8 cellular contexts compared by ENCODE assay signal in genomic region chr20:31602779-31603441, GRCh38. TPM values are rescaled to one million over a fixed set of nuclear protein-coding genes. Genes with fewer than 3 reads are reported as not detected.
DNase-seq lines count a peak whose midpoint lies in the region; ATAC-seq and TF ChIP-seq lines count a peak whose summit lies in the region.

No MANE protein-coding gene starts in this region.

- H3K36me3 Mint-ChIP-seq in naive thymus-derived CD8-positive, alpha-beta T cell = no peaks in the 10 kb centered on the region

- POLR2A ChIA-PET in RWPE1 (lab: Yijun Ruan, JAX; ENCODE audit: low non-redundant PET) = interaction anchor here (0.9 to 1.2 kb wide), 6 partner anchors 10 to 36 kb away, joined by 5 to 8 read pairs (median 6); no protein-coding TSS in a partner anchor
- POLR2A ChIA-PET in naive thymus-derived CD8-positive, alpha-beta T cell (lab: Charles Lee) = interaction anchor here (1.1 kb wide), 1 partner anchor 10 kb away, joined by 4 read pairs; no protein-coding TSS in a partner anchor

- H3K27me3 Mint-ChIP-seq in naive thymus-derived CD8-positive, alpha-beta T cell = peaks cover 9 to 46% (median 19%) of the 10 kb centered on the region in 5 donors

- peaks cover 0 to 2% (median 0%) of the 10 kb centered on the region in 9 donors for H3K9me3 Mint-ChIP-seq in naive thymus-derived CD8-positive, alpha-beta T cell

- peak overlapping the region in 9 of 10 donors; percentile 5 to 76 (median 61) for H3K4me3 Mint-ChIP-seq in naive thymus-derived CD8-positive, alpha-beta T cell

- H3K27ac ChIP-seq in RWPE1 = peak overlapping the region; percentile 86

- peaks cover 15 to 34% (median 23%) of the 10 kb centered on the region in 4 donors for H3K4me1 Mint-ChIP-seq in naive thymus-derived CD8-positive, alpha-beta T cell

- peak overlapping the region in 3 of 10 donors; percentile 25 to 50 (median 29) for H3K27ac Mint-ChIP-seq in naive thymus-derived CD8-positive, alpha-beta T cell

- ATAC-seq in HG02885 (IDR thresholded peaks at IDR 0.05; ENCODE audit: poor library complexity, unreplicated experiment) = peak; percentile 75
- ATAC-seq in naive thymus-derived CD8-positive, alpha-beta T cell = no peak

- H3K4me3 ChIP-seq in astrocyte of the cerebellum (ENCODE audit: low read depth, low read length) = no peak overlapping the region

- CTCF ChIA-PET in RWPE1 (lab: Yijun Ruan, JAX) = interaction anchor here (0.8 to 1.0 kb wide), 5 partner anchors 10 to 46 kb away, joined by 3 to 5 read pairs (median 5); no protein-coding TSS in a partner anchor

- in situ Hi-C loops in astrocyte of the cerebellum (cut with HindIII; ENCODE audit: low sequenced_read_pairs) = no loop called here

- DNase-seq in activated T-cell treated with anti-CD3 and anti-CD28 coated beads for 24 hours (ENCODE audit: low read depth) (peak; percentile 12), activated T-cell treated with anti-CD3 and anti-CD28 coated beads for 4 hours (no peak), RWPE1 (ENCODE audit: low spot score) (no peak), astrocyte of the cerebellum (ENCODE audit: low read depth) (peak; percentile 90), NCI-H524 (lab: John Stamatoyannopoulos, UW) (no peak), NCI-H526 (lab: John Stamatoyannopoulos, UW) (no peak)
- DNase-seq in naive thymus-derived CD8-positive, alpha-beta T cell = peak in 1 of 10 donors; percentile 15

- TF ChIP-seq CTCF in RWPE1 (conservative IDR thresholded peaks at IDR 0.05; ENCODE audit: low read depth) (no peak), astrocyte of the cerebellum (IDR thresholded peaks at IDR 0.05; ENCODE audit: low read depth, low read length, missing control alignments) (no peak)

RNA-seq across cellular contexts. Expression of gene ID1, which starts 2.2 kb away (rescaled TPM):
- 1 to 10 TPM in 1 of 2 experiments, under 1 TPM in 1; 0.88 to 1.3 TPM for total RNA-seq in naive thymus-derived CD8-positive, alpha-beta T cell
- polyA plus RNA-seq in naive thymus-derived CD8-positive, alpha-beta T cell = under 1 TPM; 0.29 to 0.87 (median 0.51) TPM

RNA-seq across cellular contexts. Expression of gene COX4I2, which starts 34.8 kb away (rescaled TPM):
- not detected for total RNA-seq in naive thymus-derived CD8-positive, alpha-beta T cell
- polyA plus RNA-seq in naive thymus-derived CD8-positive, alpha-beta T cell = not detected

Comparison
In these comparisons a context has a peak if more than half of its experiments do, and no peak if none do; other contexts are left out.
1. DNase-seq: peak in activated T-cell treated with anti-CD3 and anti-CD28 coated beads for 24 hours (single experiment) and astrocyte of the cerebellum (single experiment); none in activated T-cell treated with anti-CD3 and anti-CD28 coated beads for 4 hours (single experiment), RWPE1 (single experiment), NCI-H524 (0 of 2) and NCI-H526 (0 of 2).